Comparison of ENCODE assay signal across 8 cellular contexts in the genomic region with DNA sequence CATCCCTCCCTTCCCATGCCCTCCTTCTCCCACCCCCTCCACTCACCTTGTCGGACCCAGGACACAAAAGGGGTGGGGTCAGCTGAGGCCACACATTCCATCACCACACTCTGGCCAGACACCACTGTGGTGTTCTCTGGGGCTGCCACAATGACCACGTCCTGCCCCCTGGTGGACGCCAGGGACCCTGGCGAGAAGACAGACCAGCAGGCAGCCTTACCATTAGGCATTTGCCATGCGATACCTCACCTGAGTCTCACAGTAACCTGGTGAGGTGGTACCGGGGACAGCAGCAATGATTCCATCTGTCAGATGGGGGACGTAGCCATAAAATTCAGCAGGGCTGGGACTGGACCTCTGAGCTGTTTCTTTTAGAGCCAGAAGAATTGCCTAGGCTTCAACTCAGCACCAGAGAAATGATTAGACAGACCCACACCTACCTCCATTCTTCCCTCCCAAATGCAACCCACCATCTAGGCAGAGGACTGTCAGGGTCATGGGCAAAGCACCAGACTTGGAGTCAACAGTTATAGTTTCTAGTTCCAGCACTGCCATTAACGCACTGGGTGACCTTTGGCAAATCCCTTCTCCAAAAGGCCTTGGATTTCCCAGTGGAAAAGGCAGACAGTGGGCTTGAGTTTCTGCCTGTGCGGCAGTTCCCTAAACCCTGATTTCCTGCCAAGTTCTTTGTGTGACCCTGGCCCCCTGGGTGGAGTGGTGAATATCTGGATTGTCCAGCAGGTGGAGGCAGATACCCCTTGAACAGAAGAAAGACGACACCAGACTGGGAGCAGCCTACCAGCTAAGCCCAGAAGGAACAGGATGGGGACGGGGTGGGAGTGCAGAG. TPM values are rescaled to one million over a fixed set of nuclear protein-coding genes. Genes with fewer than 3 reads are reported as not detected.
DNase-seq lines count a peak whose midpoint lies in the region; ATAC-seq, FAIRE-seq and TF ChIP-seq lines count a peak whose summit lies in the region.

No MANE protein-coding gene starts in this region.

- H3K4me1 Mint-ChIP-seq in HFFc6 (ENCODE audit: low read depth) = 0 out of 2 replicates have a peak, but pooled peaks cover 6% of the 10 kb centered on the region
- H3K4me1 Mint-ChIP-seq in activated CD4-positive, alpha-beta T cell treated with anti-CD3 and anti-CD28 coated beads, Interleukin-2, amount 10 ng/mL, durations not matched to agents 7 days and 5 days = peaks cover 6% of the 10 kb centered on the region

- TF ChIP-seq POLR2A in endothelial cell of umbilical vein (IDR thresholded peaks at IDR 0.05; ENCODE audit: low read depth, low read length) (no peak), thyroid gland (IDR thresholded peaks at IDR 0.05) (no peak), sigmoid colon (IDR thresholded peaks at IDR 0.05) (no peak)

- DNase-seq in CD1c-positive myeloid dendritic cell (ENCODE audit: extremely low spot score) = peak; percentile 55
- peak; percentile 39 for DNase-seq in HFFc6
- DNase-seq in NCI-H526 (lab: John Stamatoyannopoulos, UW) = peak; percentile 57 to 85
- peak; percentile 53 for DNase-seq in activated CD4-positive, alpha-beta T cell treated with anti-CD3 and anti-CD28 coated beads, Interleukin-2, amount 10 ng/mL, durations not matched to agents 7 days and 5 days
- DNase-seq in endothelial cell of umbilical vein (ENCODE audit: low read depth, low spot score) = peak; percentile 75
- peak in 2 of 3 donors; percentile 72 to 73 for DNase-seq in mucosa of descending colon
- DNase-seq in thyroid gland = peak; percentile 79 to 84
- no peak for DNase-seq in sigmoid colon

- peak; percentile 90 for ATAC-seq in mucosa of descending colon

- no peak overlapping the region for H3K4me3 Mint-ChIP-seq in HFFc6
- no peak overlapping the region for H3K4me3 Mint-ChIP-seq in activated CD4-positive, alpha-beta T cell treated with anti-CD3 and anti-CD28 coated beads, Interleukin-2, amount 10 ng/mL, durations not matched to agents 7 days and 5 days

- no peak for TF ChIP-seq EP300 in sigmoid colon (IDR thresholded peaks at IDR 0.05)

- CTCF ChIA-PET in activated CD4-positive, alpha-beta T cell treated with anti-CD3 and anti-CD28 coated beads, Interleukin-2, amount 10 ng/mL, durations not matched to agents 7 days and 5 days (lab: Charles Lee) = interaction anchor here (0.6 to 1.8 kb wide), 9 partner anchors 9 to 641 kb away, joined by 3 to 6 read pairs (median 3); no protein-coding TSS in a partner anchor
- CTCF ChIA-PET in endothelial cell of umbilical vein (lab: Charles Lee) = interaction anchor here (0.5 to 3.9 kb wide), 34 partner anchors 9 to 481 kb away, joined by 3 to 94 read pairs (median 4); partner anchors contain the start of genes IGDCC4 and RNU5B-1

- no peaks in the 10 kb centered on the region for H3K79me2 ChIP-seq in endothelial cell of umbilical vein (ENCODE audit: control insufficient read depth, insufficient read depth, low read length)

- no peak overlapping the region for H3K27ac ChIP-seq in endothelial cell of umbilical vein (ENCODE audit: insufficient read depth, low read depth, low read length)
- H3K27ac ChIP-seq in thyroid gland = peak overlapping the region; percentile 25 to 65 (median 33)
- no peak overlapping the region for H3K27ac ChIP-seq in sigmoid colon

- H3K27ac Mint-ChIP-seq in HFFc6 = no peak overlapping the region
- no peak overlapping the region for H3K27ac Mint-ChIP-seq in activated CD4-positive, alpha-beta T cell treated with anti-CD3 and anti-CD28 coated beads, Interleukin-2, amount 10 ng/mL, durations not matched to agents 7 days and 5 days

- POLR2A ChIA-PET in activated CD4-positive, alpha-beta T cell treated with anti-CD3 and anti-CD28 coated beads, Interleukin-2, amount 10 ng/mL, durations not matched to agents 7 days and 5 days (lab: Charles Lee) = no interaction called here
- POLR2A ChIA-PET in endothelial cell of umbilical vein (lab: Charles Lee) = no interaction called here

- H3K4me3 ChIP-seq in endothelial cell of umbilical vein (replicated peaks in 1 of 3; ENCODE audit: insufficient read depth in 1 of 3, low read depth in 1 of 3, low read length in 3 of 3) = no peak overlapping the region
- no peak overlapping the region for H3K4me3 ChIP-seq in mucosa of descending colon
- no peak overlapping the region for H3K4me3 ChIP-seq in thyroid gland (replicated peaks in 1 of 3)
- H3K4me3 ChIP-seq in sigmoid colon = no peak overlapping the region

- no TSS peak for BruUV-seq in endothelial cell of umbilical vein (replicated peaks; lab: Mats Ljungman, UMichigan)

- dilution Hi-C loops in endothelial cell of umbilical vein (cut with MboI; ENCODE audit: extremely low pct_ligation_motif_present, low sequenced_read_pairs) = no loop called here

- H3K9me3 ChIP-seq in endothelial cell of umbilical vein (replicated peaks; ENCODE audit: control insufficient read depth, insufficient read depth, low read length) (no peaks in the 10 kb centered on the region), mucosa of descending colon (no peaks in the 10 kb centered on the region), thyroid gland (no peaks in the 10 kb centered on the region), sigmoid colon (no peaks in the 10 kb centered on the region)

- H3K4me1 ChIP-seq in endothelial cell of umbilical vein (ENCODE audit: control insufficient read depth, extremely low read depth, insufficient read depth, low read length) = no peaks in the 10 kb centered on the region
- no peaks in the 10 kb centered on the region for H3K4me1 ChIP-seq in mucosa of descending colon (ENCODE audit: low read depth)
- peaks cover 11 to 16% of the 10 kb centered on the region in 2 donors for H3K4me1 ChIP-seq in thyroid gland
- H3K4me1 ChIP-seq in sigmoid colon = peaks cover 0 to 8% (median 3%) of the 10 kb centered on the region in 4 donors

- intact Hi-C loops in endothelial cell of umbilical vein (cut with micrococcal nuclease) (loop anchor here (1.0 kb wide), 2 partner anchors 16 to 83 kb away; no protein-coding TSS in a partner anchor), mucosa of descending colon (cut with DNase I, micrococcal nuclease) (no loop called here), thyroid gland (cut with DNase I) (loop anchor here (10.0 kb wide), 1 partner anchor 184 kb away; no protein-coding TSS in a partner anchor), sigmoid colon (cut with DNase I) (no loop called here)

- FAIRE-seq in endothelial cell of umbilical vein (lab: Jason Lieb, UNC) = peak; percentile 83

- H3K9me3 Mint-ChIP-seq in HFFc6 = no peaks in the 10 kb centered on the region
- no peaks in the 10 kb centered on the region for H3K9me3 Mint-ChIP-seq in activated CD4-positive, alpha-beta T cell treated with anti-CD3 and anti-CD28 coated beads, Interleukin-2, amount 10 ng/mL, durations not matched to agents 7 days and 5 days

- H4K20me1 ChIP-seq in endothelial cell of umbilical vein (replicated peaks; ENCODE audit: control insufficient read depth, extremely low read depth, insufficient read depth, low read length) = no peaks in the 10 kb centered on the region

- H2AFZ ChIP-seq in endothelial cell of umbilical vein (ENCODE audit: low read depth, low read length) = no peak overlapping the region

- H3K36me3 Mint-ChIP-seq in HFFc6 (ENCODE audit: low read depth) = no peaks in the 10 kb centered on the region
- no peaks in the 10 kb centered on the region for H3K36me3 Mint-ChIP-seq in activated CD4-positive, alpha-beta T cell treated with anti-CD3 and anti-CD28 coated beads, Interleukin-2, amount 10 ng/mL, durations not matched to agents 7 days and 5 days (ENCODE audit: low read depth)

- WGBS in thyroid gland, 2 donors = 17 to 20% methylated on average over 6 to 11 of the region's 11 CpGs
- 15 to 27% methylated on average over 11 of the region's 11 CpGs for WGBS in sigmoid colon, 2 donors

- no peaks in the 10 kb centered on the region for H3K36me3 ChIP-seq in endothelial cell of umbilical vein (ENCODE audit: control insufficient read depth in 2 of 2, extremely low read depth in 1 of 2, insufficient read depth in 2 of 2, low read length in 2 of 2)
- H3K36me3 ChIP-seq in mucosa of descending colon (ENCODE audit: low read depth) = no peaks in the 10 kb centered on the region
- no peaks in the 10 kb centered on the region for H3K36me3 ChIP-seq in thyroid gland
- no peaks in the 10 kb centered on the region for H3K36me3 ChIP-seq in sigmoid colon

- no peak overlapping the region for H3K9ac ChIP-seq in endothelial cell of umbilical vein (replicated peaks; ENCODE audit: extremely low read depth, insufficient read depth, low read length)

- H3K9me1 ChIP-seq in endothelial cell of umbilical vein (replicated peaks; ENCODE audit: control insufficient read depth, extremely low read depth, insufficient read depth, low read length) = no peaks in the 10 kb centered on the region

- peaks cover 27 to 28% of the 10 kb centered on the region in 2 experiments for H3K27me3 ChIP-seq in endothelial cell of umbilical vein (ENCODE audit: control insufficient read depth in 2 of 2, insufficient read depth in 2 of 2, low read length in 2 of 2)
- no peaks in the 10 kb centered on the region for H3K27me3 ChIP-seq in thyroid gland
- peaks cover 5 to 22% (median 13%) of the 10 kb centered on the region in 3 donors for H3K27me3 ChIP-seq in sigmoid colon

- no peak overlapping the region for H3K4me2 ChIP-seq in endothelial cell of umbilical vein (ENCODE audit: insufficient read depth, low read length)

- peaks cover 32% of the 10 kb centered on the region for H3K27me3 Mint-ChIP-seq in HFFc6 (ENCODE audit: insufficient read depth)
- peaks cover 42% of the 10 kb centered on the region for H3K27me3 Mint-ChIP-seq in activated CD4-positive, alpha-beta T cell treated with anti-CD3 and anti-CD28 coated beads, Interleukin-2, amount 10 ng/mL, durations not matched to agents 7 days and 5 days

- peak; percentile 81 for TF ChIP-seq CTCF in HFFc6 (IDR thresholded peaks at IDR 0.05)
- TF ChIP-seq CTCF in endothelial cell of umbilical vein (IDR thresholded peaks at IDR 0.05; ENCODE audit: extremely low read depth in 1 of 2, insufficient read depth in 1 of 2, low read depth in 1 of 2, low read length in 2 of 2) = peak; percentile 71 to 95
- TF ChIP-seq CTCF in mucosa of descending colon (IDR thresholded peaks at IDR 0.05) = peak; percentile 31
- peak; percentile 15 to 85 (median 68) for TF ChIP-seq CTCF in thyroid gland (IDR thresholded peaks at IDR 0.05)
- peak in 2 of 4 experiments; percentile 24 to 42 for TF ChIP-seq CTCF in sigmoid colon (IDR thresholded peaks at IDR 0.05)

RNA-seq across cellular contexts. Expression of gene IGDCC4, which starts 21.8 kb away (rescaled TPM):
- under 1 TPM; 0.07 to 0.72 (median 0.55) TPM for total RNA-seq in HFFc6 (2021; fragmentation: NEBNext Ultra II Directional; extraction: Animal tissue kit (Norgen Biotek cat#: 25700))
- under 1 TPM; 0.06 to 0.12 TPM for total RNA-seq in activated CD4-positive, alpha-beta T cell treated with anti-CD3 and anti-CD28 coated beads, Interleukin-2, amount 10 ng/mL, durations not matched to agents 7 days and 5 days
- total RNA-seq in endothelial cell of umbilical vein (0.07 and 0.60 TPM in 2 replicates), mucosa of descending colon (1 to 10 TPM in 2 of 3 donors, under 1 TPM in 1; 0.90 to 1.7 (median 1.0) TPM), thyroid gland (10 to 100 TPM in 3 of 4 donors, 1 to 10 TPM in 1; 4.6 to 15.9 (median 10.6) TPM), sigmoid colon (1 to 10 TPM in 2 of 4 donors, under 1 TPM in 2; 0.27 to 2.8 (median 0.96) TPM)
- polyA plus RNA-seq in endothelial cell of umbilical vein (0.06 and 0.07 TPM in 2 replicates), sigmoid colon (1 to 10 TPM in 1 of 3 donors, under 1 TPM in 2; 0.23 to 1.5 (median 0.60) TPM)
- polyA plus RNA-seq in endothelial cell of umbilical vein (2011; cell fraction: cytosol; rRNA removed) = 0.04 and 0.06 TPM in 2 replicates
- polyA plus RNA-seq in endothelial cell of umbilical vein (2011; cell fraction: nucleus; rRNA removed) = 0.40 and 0.43 TPM in 2 replicates
- polyA plus RNA-seq in endothelial cell of umbilical vein (2012) = 0.12 and 0.14 TPM in 2 replicates
- 0.24 and 0.30 TPM in 2 replicates for polyA minus RNA-seq in endothelial cell of umbilical vein
- not detected for polyA minus RNA-seq in endothelial cell of umbilical vein (2011; cell fraction: cytosol; rRNA and poly(A)+ RNA removed)
- polyA minus RNA-seq in endothelial cell of umbilical vein (2011; cell fraction: nucleus; rRNA and poly(A)+ RNA removed) = 0.10 and 0.48 TPM in 2 replicates

RNA-seq across cellular contexts. Expression of gene IGDCC3, which starts 23.2 kb away (rescaled TPM):
- not detected for total RNA-seq in HFFc6 (2021; fragmentation: NEBNext Ultra II Directional; extraction: Animal tissue kit (Norgen Biotek cat#: 25700))
- total RNA-seq in activated CD4-positive, alpha-beta T cell treated with anti-CD3 and anti-CD28 coated beads, Interleukin-2, amount 10 ng/mL, durations not matched to agents 7 days and 5 days = not detected
- total RNA-seq in endothelial cell of umbilical vein (not detected in 2 replicates), mucosa of descending colon (under 1 TPM in 1 of 3 donors, not detected in 2; 0.51 TPM), thyroid gland (1 to 10 TPM in 1 of 4 donors, under 1 TPM in 3; 0.22 to 1.5 (median 0.61) TPM), sigmoid colon (under 1 TPM in 3 of 4 donors, not detected in 1; under 0.01 to 0.55 (median 0.41) TPM)
- polyA plus RNA-seq in endothelial cell of umbilical vein (0.03 TPM in 1 of 2 replicates, not detected in the other), sigmoid colon (under 1 TPM in 2 of 3 donors, not detected in 1; under 0.01 to 0.12 TPM)
- polyA plus RNA-seq in endothelial cell of umbilical vein (2011; cell fraction: cytosol; rRNA removed) = 0.06 TPM in 1 of 2 replicates, not detected in the other
- 0.07 and 0.14 TPM in 2 replicates for polyA plus RNA-seq in endothelial cell of umbilical vein (2011; cell fraction: nucleus; rRNA removed)
- polyA plus RNA-seq in endothelial cell of umbilical vein (2012) = not detected in 2 replicates
- not detected in 2 replicates for polyA minus RNA-seq in endothelial cell of umbilical vein
- not detected for polyA minus RNA-seq in endothelial cell of umbilical vein (2011; cell fraction: cytosol; rRNA and poly(A)+ RNA removed)
- polyA minus RNA-seq in endothelial cell of umbilical vein (2011; cell fraction: nucleus; rRNA and poly(A)+ RNA removed) = 0.29 TPM in 1 of 2 replicates, not detected in the other

Comparison
In these comparisons a context has a peak if more than half of its experiments do, and no peak if none do; other contexts are left out.
1. H3K27ac ChIP-seq: peak in thyroid gland (3 of 3); none in endothelial cell of umbilical vein (single experiment) and sigmoid colon (0 of 4).
2. intact Hi-C loops: an anchor here in endothelial cell of umbilical vein (1.0 kb wide) and thyroid gland (10.0 kb wide); none called in mucosa of descending colon and sigmoid colon.